1 cellular context compared by ENCODE assay signal in genomic region chr5:77630246-77631165, GRCh38.
TF ChIP-seq lines count a peak whose summit lies in the region.

No MANE protein-coding gene starts in this region.

TF ChIP-seq in HepG2, 621 proteins besides CTCF, POLR2A, EP300 and RAD21 (continued from another document):
- no peak for TF ChIP-seq GATAD1 (CRISPR knock-in tag; IDR thresholded peaks at IDR 0.05)
- TF ChIP-seq FOXO1 (CRISPR knock-in tag; IDR thresholded peaks at IDR 0.05): no peak
- no peak for TF ChIP-seq THAP8 (CRISPR knock-in tag; IDR thresholded peaks at IDR 0.05; ENCODE audit: borderline replicate concordance)
- TF ChIP-seq CENPX (CRISPR knock-in tag; IDR thresholded peaks at IDR 0.05): no peak
- TF ChIP-seq ZSCAN30 (CRISPR knock-in tag; IDR thresholded peaks at IDR 0.05): no peak
TF ChIP-seq in HepG2: peak in this region for 58.
